1 cellular context compared by ENCODE assay signal in the genomic region with DNA sequence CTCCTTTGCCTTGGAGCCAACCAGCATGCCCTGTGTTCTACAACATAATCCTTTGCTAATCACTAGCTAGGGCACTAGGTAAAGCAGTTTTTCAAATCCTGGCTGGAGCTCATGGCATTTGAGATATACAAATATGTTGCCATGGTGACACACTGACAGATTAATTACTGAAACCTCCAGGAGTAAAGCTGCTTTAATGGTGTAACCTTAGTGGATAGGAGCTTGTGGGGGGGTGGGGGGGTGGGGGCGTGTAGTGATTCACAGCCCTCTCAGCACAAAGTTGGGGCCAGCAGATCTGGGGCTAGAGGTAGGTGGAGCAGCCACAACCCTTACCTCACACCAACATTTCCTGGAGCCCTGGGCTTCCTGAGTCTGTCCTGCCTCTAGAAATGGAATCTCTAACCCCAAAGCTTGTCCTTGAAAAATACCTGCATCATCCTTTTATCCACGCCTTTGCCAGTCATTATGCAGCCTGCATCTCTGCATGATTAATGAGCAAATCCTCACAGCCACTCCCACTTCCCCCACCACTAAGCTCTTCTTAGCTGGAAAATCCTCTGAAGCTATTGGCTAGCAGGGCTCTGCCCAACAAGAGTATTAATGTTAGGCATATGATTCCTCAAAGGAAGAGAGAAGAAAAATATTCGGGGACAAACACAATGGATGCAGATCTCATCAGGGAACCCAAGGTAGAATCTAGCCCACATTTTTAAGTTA.
TF ChIP-seq lines count a peak whose summit lies in the region.

No MANE protein-coding gene starts in this region.

TF ChIP-seq in K562, 482 proteins besides CTCF, POLR2A, EP300 and RAD21:
- TF ChIP-seq, protein P1, sequence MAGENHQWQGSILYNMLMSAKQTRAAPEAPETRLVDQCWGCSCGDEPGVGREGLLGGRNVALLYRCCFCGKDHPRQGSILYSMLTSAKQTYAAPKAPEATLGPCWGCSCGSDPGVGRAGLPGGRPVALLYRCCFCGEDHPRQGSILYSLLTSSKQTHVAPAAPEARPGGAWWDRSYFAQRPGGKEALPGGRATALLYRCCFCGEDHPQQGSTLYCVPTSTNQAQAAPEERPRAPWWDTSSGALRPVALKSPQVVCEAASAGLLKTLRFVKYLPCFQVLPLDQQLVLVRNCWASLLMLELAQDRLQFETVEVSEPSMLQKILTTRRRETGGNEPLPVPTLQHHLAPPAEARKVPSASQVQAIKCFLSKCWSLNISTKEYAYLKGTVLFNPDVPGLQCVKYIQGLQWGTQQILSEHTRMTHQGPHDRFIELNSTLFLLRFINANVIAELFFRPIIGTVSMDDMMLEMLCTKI (IDR thresholded peaks at IDR 0.05; ENCODE audit: partially characterized antibody): no peak
- TF ChIP-seq MEIS2 (IDR thresholded peaks at IDR 0.05; ENCODE audit: partially characterized antibody) (peak; percentile 18), RFX1 (IDR thresholded peaks at IDR 0.05) (peak; percentile 69)
